2 cellular contexts compared by ENCODE assay signal in the genomic region with DNA sequence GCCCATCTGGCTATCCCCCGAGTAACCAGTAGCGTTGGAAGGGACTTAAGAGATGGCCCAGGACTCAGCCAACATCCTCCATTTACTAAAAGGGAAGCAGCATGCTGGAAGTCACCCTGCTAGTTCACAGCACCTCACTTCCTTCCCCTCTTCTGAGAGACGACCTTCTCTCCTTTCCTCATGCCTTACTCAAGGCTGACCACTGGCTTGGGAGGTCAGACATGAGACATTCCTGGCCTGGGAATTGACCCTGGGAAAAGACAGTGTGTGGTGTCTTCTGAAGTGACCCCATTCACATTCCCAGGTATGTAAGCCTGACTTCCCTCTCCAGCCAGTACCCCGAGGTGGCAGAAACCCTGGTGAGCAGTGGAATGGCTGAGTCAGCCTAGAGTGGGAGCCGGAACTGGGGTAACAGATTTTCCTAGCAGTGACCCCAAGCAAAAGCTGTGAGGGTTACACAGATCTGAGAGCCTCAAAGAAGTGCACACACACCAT.
TF ChIP-seq lines count a peak whose summit lies in the region.

No MANE protein-coding gene starts in this region.

TF ChIP-seq in HepG2, 621 proteins besides CTCF, POLR2A, EP300 and RAD21 (continued from another document):
- TF ChIP-seq SMARCE1 (IDR thresholded peaks at IDR 0.05; ENCODE audit: borderline replicate concordance) (no peak), ZKSCAN5 (CRISPR knock-in tag; IDR thresholded peaks at IDR 0.05) (no peak), CBFB (CRISPR knock-in tag; IDR thresholded peaks at IDR 0.05) (no peak), ZNF343 (CRISPR knock-in tag; IDR thresholded peaks at IDR 0.05) (no peak), MTF1 (CRISPR knock-in tag; IDR thresholded peaks at IDR 0.05) (no peak), RCOR2 (CRISPR knock-in tag; IDR thresholded peaks at IDR 0.05) (no peak), HNF4G (IDR thresholded peaks at IDR 0.05; ENCODE audit: borderline replicate concordance, low read depth, low read length) (no peak), HNF4G (CRISPR knock-in tag; IDR thresholded peaks at IDR 0.05; ENCODE audit: borderline replicate concordance, low read depth) (no peak), NR2F1 (CRISPR knock-in tag; IDR thresholded peaks at IDR 0.05) (no peak), ZNF207 (IDR thresholded peaks at IDR 0.05; ENCODE audit: borderline replicate concordance) (no peak), PRMT3 (CRISPR knock-in tag; IDR thresholded peaks at IDR 0.05; ENCODE audit: borderline replicate concordance, low read depth) (no peak)
- TF ChIP-seq, protein P1, sequence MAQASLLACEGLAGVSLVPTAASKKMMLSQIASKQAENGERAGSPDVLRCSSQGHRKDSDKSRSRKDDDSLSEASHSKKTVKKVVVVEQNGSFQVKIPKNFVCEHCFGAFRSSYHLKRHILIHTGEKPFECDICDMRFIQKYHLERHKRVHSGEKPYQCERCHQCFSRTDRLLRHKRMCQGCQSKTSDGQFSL (CRISPR knock-in tag; IDR thresholded peaks at IDR 0.05), result no peak
- TF ChIP-seq, protein P2, sequence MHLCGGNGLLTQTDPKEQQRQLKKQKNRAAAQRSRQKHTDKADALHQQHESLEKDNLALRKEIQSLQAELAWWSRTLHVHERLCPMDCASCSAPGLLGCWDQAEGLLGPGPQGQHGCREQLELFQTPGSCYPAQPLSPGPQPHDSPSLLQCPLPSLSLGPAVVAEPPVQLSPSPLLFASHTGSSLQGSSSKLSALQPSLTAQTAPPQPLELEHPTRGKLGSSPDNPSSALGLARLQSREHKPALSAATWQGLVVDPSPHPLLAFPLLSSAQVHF (CRISPR knock-in tag; IDR thresholded peaks at IDR 0.05), result no peak

TF ChIP-seq in SK-N-SH treated with all-trans-retinoic acid at 6 μM for 48 hours, 23 proteins besides CTCF, POLR2A, EP300 and RAD21 (continued from another document):
- no peak for TF ChIP-seq BACH2 (CRISPR knock-in tag; IDR thresholded peaks at IDR 0.05; ENCODE audit: borderline replicate concordance)
- no peak for TF ChIP-seq ZNF8 (CRISPR knock-in tag; IDR thresholded peaks at IDR 0.05)
- TF ChIP-seq, protein P3, sequence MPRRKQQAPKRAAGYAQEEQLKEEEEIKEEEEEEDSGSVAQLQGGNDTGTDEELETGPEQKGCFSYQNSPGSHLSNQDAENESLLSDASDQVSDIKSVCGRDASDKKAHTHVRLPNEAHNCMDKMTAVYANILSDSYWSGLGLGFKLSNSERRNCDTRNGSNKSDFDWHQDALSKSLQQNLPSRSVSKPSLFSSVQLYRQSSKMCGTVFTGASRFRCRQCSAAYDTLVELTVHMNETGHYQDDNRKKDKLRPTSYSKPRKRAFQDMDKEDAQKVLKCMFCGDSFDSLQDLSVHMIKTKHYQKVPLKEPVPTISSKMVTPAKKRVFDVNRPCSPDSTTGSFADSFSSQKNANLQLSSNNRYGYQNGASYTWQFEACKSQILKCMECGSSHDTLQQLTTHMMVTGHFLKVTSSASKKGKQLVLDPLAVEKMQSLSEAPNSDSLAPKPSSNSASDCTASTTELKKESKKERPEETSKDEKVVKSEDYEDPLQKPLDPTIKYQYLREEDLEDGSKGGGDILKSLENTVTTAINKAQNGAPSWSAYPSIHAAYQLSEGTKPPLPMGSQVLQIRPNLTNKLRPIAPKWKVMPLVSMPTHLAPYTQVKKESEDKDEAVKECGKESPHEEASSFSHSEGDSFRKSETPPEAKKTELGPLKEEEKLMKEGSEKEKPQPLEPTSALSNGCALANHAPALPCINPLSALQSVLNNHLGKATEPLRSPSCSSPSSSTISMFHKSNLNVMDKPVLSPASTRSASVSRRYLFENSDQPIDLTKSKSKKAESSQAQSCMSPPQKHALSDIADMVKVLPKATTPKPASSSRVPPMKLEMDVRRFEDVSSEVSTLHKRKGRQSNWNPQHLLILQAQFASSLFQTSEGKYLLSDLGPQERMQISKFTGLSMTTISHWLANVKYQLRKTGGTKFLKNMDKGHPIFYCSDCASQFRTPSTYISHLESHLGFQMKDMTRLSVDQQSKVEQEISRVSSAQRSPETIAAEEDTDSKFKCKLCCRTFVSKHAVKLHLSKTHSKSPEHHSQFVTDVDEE (CRISPR knock-in tag; IDR thresholded peaks at IDR 0.05), result no peak
- TF ChIP-seq, protein P4, sequence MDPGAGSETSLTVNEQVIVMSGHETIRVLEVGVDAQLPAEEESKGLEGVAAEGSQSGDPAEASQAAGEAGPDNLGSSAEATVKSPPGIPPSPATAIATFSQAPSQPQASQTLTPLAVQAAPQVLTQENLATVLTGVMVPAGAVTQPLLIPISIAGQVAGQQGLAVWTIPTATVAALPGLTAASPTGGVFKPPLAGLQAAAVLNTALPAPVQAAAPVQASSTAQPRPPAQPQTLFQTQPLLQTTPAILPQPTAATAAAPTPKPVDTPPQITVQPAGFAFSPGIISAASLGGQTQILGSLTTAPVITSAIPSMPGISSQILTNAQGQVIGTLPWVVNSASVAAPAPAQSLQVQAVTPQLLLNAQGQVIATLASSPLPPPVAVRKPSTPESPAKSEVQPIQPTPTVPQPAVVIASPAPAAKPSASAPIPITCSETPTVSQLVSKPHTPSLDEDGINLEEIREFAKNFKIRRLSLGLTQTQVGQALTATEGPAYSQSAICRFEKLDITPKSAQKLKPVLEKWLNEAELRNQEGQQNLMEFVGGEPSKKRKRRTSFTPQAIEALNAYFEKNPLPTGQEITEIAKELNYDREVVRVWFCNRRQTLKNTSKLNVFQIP (CRISPR knock-in tag; IDR thresholded peaks at IDR 0.05; ENCODE audit: borderline replicate concordance, low read depth), result no peak
- no peak for TF ChIP-seq ZFP3 (CRISPR knock-in tag; IDR thresholded peaks at IDR 0.05)
- TF ChIP-seq CSDC2 (CRISPR knock-in tag; IDR thresholded peaks at IDR 0.05), result no peak
- TF ChIP-seq, protein P5, sequence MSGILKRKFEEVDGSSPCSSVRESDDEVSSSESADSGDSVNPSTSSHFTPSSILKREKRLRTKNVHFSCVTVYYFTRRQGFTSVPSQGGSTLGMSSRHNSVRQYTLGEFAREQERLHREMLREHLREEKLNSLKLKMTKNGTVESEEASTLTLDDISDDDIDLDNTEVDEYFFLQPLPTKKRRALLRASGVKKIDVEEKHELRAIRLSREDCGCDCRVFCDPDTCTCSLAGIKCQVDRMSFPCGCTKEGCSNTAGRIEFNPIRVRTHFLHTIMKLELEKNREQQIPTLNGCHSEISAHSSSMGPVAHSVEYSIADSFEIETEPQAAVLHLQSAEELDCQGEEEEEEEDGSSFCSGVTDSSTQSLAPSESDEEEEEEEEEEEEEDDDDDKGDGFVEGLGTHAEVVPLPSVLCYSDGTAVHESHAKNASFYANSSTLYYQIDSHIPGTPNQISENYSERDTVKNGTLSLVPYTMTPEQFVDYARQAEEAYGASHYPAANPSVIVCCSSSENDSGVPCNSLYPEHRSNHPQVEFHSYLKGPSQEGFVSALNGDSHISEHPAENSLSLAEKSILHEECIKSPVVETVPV (CRISPR knock-in tag; IDR thresholded peaks at IDR 0.05), result no peak
- no peak for TF ChIP-seq PPARA (CRISPR knock-in tag; IDR thresholded peaks at IDR 0.05; ENCODE audit: borderline replicate concordance)
